Comparison of ENCODE assay signal across 5 cellular contexts in genomic region chr19:42917634-42918033, GRCh38. TPM values are rescaled to one million over a fixed set of nuclear protein-coding genes. Genes with fewer than 3 reads are reported as not detected.
"Had no signal": no experiment of that assay in that cellular context is flagged by ENCODE, and none has a peak within 500 bp of the region (broad histone marks: within the 10 kb centered on the region; RNA-seq: fewer than 3 reads in every experiment).

Gene PSG6, minus strand, starts transcription at chr19:42917894. Its CDS starts 102 bp downstream, at chr19:42917792.

RNA-seq across cellular contexts. Expression of gene PSG6, which starts in this region (rescaled TPM):
- total RNA-seq: GM23248, H4, H7, HT-29 had no signal
- polyA plus RNA-seq: IgD-negative memory B cell had no signal
